8 cellular contexts compared by ENCODE assay signal in the genomic region with DNA sequence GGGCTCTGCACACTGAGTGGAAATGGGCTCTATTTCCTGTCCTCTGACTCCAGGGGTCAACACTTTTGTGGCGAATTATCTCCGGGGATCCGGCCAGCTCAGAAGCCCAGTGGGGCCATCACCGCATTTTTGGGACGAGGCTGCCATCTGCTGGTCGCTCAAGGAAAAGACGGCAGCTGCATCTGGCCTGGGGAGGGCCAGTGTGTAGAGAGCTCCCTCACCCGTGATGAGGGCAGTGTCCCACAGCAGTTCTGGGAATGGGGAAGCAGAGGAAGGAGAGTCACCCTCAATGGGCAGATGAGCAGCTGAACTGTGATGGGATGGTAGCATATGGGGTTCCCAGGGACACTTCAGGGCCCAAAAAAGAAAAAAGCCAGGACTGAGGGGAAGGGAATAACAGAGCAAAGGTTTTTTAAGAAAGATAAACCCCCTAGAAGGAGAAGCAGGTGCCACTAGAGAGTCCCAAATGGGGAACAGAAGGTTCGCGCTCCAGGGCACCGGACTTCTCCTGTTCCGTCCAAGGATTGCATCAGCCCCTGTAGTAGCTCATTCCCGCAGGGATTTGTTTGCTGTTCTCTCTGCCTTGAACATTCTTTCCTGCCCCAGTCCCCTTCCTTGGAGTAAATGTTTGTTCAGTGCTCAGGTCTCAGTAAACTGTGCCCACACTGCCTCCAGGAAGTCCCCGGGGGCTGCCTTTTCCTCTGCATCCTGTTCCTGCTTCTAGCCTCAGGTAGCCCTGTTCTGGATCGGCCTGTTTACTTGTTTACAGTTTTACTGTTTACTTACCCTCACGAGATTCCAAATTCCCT. TPM values are rescaled to one million over a fixed set of nuclear protein-coding genes. Genes with fewer than 3 reads are reported as not detected.
DNase-seq lines count a peak whose midpoint lies in the region; ATAC-seq and TF ChIP-seq lines count a peak whose summit lies in the region.

No MANE protein-coding gene starts in this region.

- no peak overlapping the region for H3K27ac Mint-ChIP-seq in activated CD4-positive, alpha-beta T cell treated with anti-CD3 and anti-CD28 coated beads, Interleukin-2, amount 10 ng/mL, durations not matched to agents 7 days and 5 days
- H3K27ac Mint-ChIP-seq in dendritic cell treated with granulocyte-macrophage colony-stimulating factor and Interleukin-4, amounts not matched to agents 40 ng/mL and 50 ng/mL, for 4 days: peak overlapping the region; percentile 62

- TF ChIP-seq CTCF in liver (IDR thresholded peaks at IDR 0.05; ENCODE audit: low read depth, low read length, missing input control): peak; percentile 90

- peak; percentile 90 for ATAC-seq in HG03066 (IDR thresholded peaks at IDR 0.05; ENCODE audit: low read depth, unreplicated experiment)

- peak overlapping the region; percentile 45 to 80 for H3K27ac ChIP-seq in liver (ENCODE audit: low read depth in 1 of 2, low read length in 2 of 2)

- H3K9me3 ChIP-seq in liver (ENCODE audit: control insufficient read depth in 4 of 4, low read length in 3 of 4): no peaks in the 10 kb centered on the region

- H3K9ac ChIP-seq in liver (ENCODE audit: low read depth in 1 of 2, low read length in 2 of 2): no peak overlapping the region

- peaks cover 4% of the 10 kb centered on the region for H3K27me3 Mint-ChIP-seq in activated CD4-positive, alpha-beta T cell treated with anti-CD3 and anti-CD28 coated beads, Interleukin-2, amount 10 ng/mL, durations not matched to agents 7 days and 5 days
- H3K27me3 Mint-ChIP-seq in dendritic cell treated with granulocyte-macrophage colony-stimulating factor and Interleukin-4, amounts not matched to agents 40 ng/mL and 50 ng/mL, for 4 days: peaks cover 5% of the 10 kb centered on the region

- no peaks in the 10 kb centered on the region for H3K9me3 Mint-ChIP-seq in activated CD4-positive, alpha-beta T cell treated with anti-CD3 and anti-CD28 coated beads, Interleukin-2, amount 10 ng/mL, durations not matched to agents 7 days and 5 days
- no peaks in the 10 kb centered on the region for H3K9me3 Mint-ChIP-seq in dendritic cell treated with granulocyte-macrophage colony-stimulating factor and Interleukin-4, amounts not matched to agents 40 ng/mL and 50 ng/mL, for 4 days

- no peak overlapping the region for H3K4me3 ChIP-seq in liver (ENCODE audit: low read depth in 1 of 3, low read length in 3 of 3)

- peaks cover 3 to 18% (median 14%) of the 10 kb centered on the region in 4 donors for H3K4me1 ChIP-seq in liver (ENCODE audit: control insufficient read depth in 4 of 4, insufficient read depth in 4 of 4, low read length in 3 of 4)

- peaks cover 14% of the 10 kb centered on the region for H3K4me1 Mint-ChIP-seq in activated CD4-positive, alpha-beta T cell treated with anti-CD3 and anti-CD28 coated beads, Interleukin-2, amount 10 ng/mL, durations not matched to agents 7 days and 5 days
- peaks cover 27% of the 10 kb centered on the region for H3K4me1 Mint-ChIP-seq in dendritic cell treated with granulocyte-macrophage colony-stimulating factor and Interleukin-4, amounts not matched to agents 40 ng/mL and 50 ng/mL, for 4 days (ENCODE audit: low read depth)

- POLR2A ChIA-PET in activated CD4-positive, alpha-beta T cell treated with anti-CD3 and anti-CD28 coated beads, Interleukin-2, amount 10 ng/mL, durations not matched to agents 7 days and 5 days (lab: Charles Lee): interaction anchor here (0.7 kb wide), 1 partner anchor 1020 kb away, joined by 3 read pairs; no protein-coding TSS in a partner anchor

- 10% methylated on average over 16 of the region's 16 CpGs for WGBS in liver

- no peaks in the 10 kb centered on the region for H3K36me3 ChIP-seq in liver (ENCODE audit: control insufficient read depth in 4 of 4, insufficient read depth in 3 of 4, low read depth in 1 of 4, low read length in 3 of 4)

- intact Hi-C loops in dendritic cell treated with granulocyte-macrophage colony-stimulating factor and Interleukin-4, amounts not matched to agents 40 ng/mL and 50 ng/mL, for 4 days (cut with micrococcal nuclease): loop anchor here (1.0 kb wide), 1 partner anchor 1217 kb away; no protein-coding TSS in a partner anchor

- H3K4me3 Mint-ChIP-seq in activated CD4-positive, alpha-beta T cell treated with anti-CD3 and anti-CD28 coated beads, Interleukin-2, amount 10 ng/mL, durations not matched to agents 7 days and 5 days: no peak overlapping the region
- peak overlapping the region; percentile 2 for H3K4me3 Mint-ChIP-seq in dendritic cell treated with granulocyte-macrophage colony-stimulating factor and Interleukin-4, amounts not matched to agents 40 ng/mL and 50 ng/mL, for 4 days

- DNase-seq in SIG-M5 treated with dmso at 0.1 percent for 504 hours (lab: John Stamatoyannopoulos, UW; ENCODE audit: unreplicated experiment): peak; percentile 38
- DNase-seq in SIG-M5 (lab: John Stamatoyannopoulos, UW): no peak
- DNase-seq in NCI-H524 (lab: John Stamatoyannopoulos, UW): peak; percentile 61 to 80
- DNase-seq in activated CD4-positive, alpha-beta T cell treated with anti-CD3 and anti-CD28 coated beads, Interleukin-2, amount 10 ng/mL, durations not matched to agents 7 days and 5 days: peak; percentile 62
- peak; percentile 51 to 60 for DNase-seq in stimulated activated CD4-positive, alpha-beta T cell treated with anti-CD3 and anti-CD28 coated beads, Interleukin-4, amount 100 ng/mL, for 48 hours (ENCODE audit: low read depth in 2 of 2)

- no peaks in the 10 kb centered on the region for H3K36me3 Mint-ChIP-seq in activated CD4-positive, alpha-beta T cell treated with anti-CD3 and anti-CD28 coated beads, Interleukin-2, amount 10 ng/mL, durations not matched to agents 7 days and 5 days (ENCODE audit: low read depth)
- H3K36me3 Mint-ChIP-seq in dendritic cell treated with granulocyte-macrophage colony-stimulating factor and Interleukin-4, amounts not matched to agents 40 ng/mL and 50 ng/mL, for 4 days (ENCODE audit: low read depth): no peaks in the 10 kb centered on the region

- CTCF ChIA-PET in activated CD4-positive, alpha-beta T cell treated with anti-CD3 and anti-CD28 coated beads, Interleukin-2, amount 10 ng/mL, durations not matched to agents 7 days and 5 days (lab: Charles Lee): interaction anchor here (0.7 to 5.2 kb wide), 15 partner anchors 10 to 1217 kb away, joined by 3 to 33 read pairs (median 3); partner anchors contain the start of genes DNAJA2 and NETO2

- peak; percentile 92 to 93 for TF ChIP-seq RAD21 in liver (IDR thresholded peaks at IDR 0.05)

- no peaks in the 10 kb centered on the region for H3K27me3 ChIP-seq in liver (ENCODE audit: control insufficient read depth in 4 of 4, insufficient read depth in 4 of 4, low read length in 3 of 4)

TF ChIP-seq in liver, 16 proteins besides CTCF, POLR2A, EP300 and RAD21 (continues in another document):
- TF ChIP-seq HNF4G (IDR thresholded peaks at IDR 0.05) (no peak), ATF3 (IDR thresholded peaks at IDR 0.05) (peak; percentile 89), RXRA (IDR thresholded peaks at IDR 0.05) (peak; percentile 52 to 80), FOXA1 (IDR thresholded peaks at IDR 0.05) (peak; percentile 49), NR2F2 (IDR thresholded peaks at IDR 0.05) (peak; percentile 44), EGR1 (IDR thresholded peaks at IDR 0.05; ENCODE audit: low read depth in 2 of 2) (no peak), YY1 (IDR thresholded peaks at IDR 0.05) (peak; percentile 50), JUND (IDR thresholded peaks at IDR 0.05) (peak; percentile 75 to 83)
- TF ChIP-seq, protein P1, sequence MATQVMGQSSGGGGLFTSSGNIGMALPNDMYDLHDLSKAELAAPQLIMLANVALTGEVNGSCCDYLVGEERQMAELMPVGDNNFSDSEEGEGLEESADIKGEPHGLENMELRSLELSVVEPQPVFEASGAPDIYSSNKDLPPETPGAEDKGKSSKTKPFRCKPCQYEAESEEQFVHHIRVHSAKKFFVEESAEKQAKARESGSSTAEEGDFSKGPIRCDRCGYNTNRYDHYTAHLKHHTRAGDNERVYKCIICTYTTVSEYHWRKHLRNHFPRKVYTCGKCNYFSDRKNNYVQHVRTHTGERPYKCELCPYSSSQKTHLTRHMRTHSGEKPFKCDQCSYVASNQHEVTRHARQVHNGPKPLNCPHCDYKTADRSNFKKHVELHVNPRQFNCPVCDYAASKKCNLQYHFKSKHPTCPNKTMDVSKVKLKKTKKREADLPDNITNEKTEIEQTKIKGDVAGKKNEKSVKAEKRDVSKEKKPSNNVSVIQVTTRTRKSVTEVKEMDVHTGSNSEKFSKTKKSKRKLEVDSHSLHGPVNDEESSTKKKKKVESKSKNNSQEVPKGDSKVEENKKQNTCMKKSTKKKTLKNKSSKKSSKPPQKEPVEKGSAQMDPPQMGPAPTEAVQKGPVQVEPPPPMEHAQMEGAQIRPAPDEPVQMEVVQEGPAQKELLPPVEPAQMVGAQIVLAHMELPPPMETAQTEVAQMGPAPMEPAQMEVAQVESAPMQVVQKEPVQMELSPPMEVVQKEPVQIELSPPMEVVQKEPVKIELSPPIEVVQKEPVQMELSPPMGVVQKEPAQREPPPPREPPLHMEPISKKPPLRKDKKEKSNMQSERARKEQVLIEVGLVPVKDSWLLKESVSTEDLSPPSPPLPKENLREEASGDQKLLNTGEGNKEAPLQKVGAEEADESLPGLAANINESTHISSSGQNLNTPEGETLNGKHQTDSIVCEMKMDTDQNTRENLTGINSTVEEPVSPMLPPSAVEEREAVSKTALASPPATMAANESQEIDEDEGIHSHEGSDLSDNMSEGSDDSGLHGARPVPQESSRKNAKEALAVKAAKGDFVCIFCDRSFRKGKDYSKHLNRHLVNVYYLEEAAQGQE (IDR thresholded peaks at IDR 0.05): no peak
- TF ChIP-seq, protein P2, sequence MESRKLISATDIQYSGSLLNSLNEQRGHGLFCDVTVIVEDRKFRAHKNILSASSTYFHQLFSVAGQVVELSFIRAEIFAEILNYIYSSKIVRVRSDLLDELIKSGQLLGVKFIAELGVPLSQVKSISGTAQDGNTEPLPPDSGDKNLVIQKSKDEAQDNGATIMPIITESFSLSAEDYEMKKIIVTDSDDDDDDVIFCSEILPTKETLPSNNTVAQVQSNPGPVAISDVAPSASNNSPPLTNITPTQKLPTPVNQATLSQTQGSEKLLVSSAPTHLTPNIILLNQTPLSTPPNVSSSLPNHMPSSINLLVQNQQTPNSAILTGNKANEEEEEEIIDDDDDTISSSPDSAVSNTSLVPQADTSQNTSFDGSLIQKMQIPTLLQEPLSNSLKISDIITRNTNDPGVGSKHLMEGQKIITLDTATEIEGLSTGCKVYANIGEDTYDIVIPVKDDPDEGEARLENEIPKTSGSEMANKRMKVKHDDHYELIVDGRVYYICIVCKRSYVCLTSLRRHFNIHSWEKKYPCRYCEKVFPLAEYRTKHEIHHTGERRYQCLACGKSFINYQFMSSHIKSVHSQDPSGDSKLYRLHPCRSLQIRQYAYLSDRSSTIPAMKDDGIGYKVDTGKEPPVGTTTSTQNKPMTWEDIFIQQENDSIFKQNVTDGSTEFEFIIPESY (IDR thresholded peaks at IDR 0.05): peak; percentile 68

RNA-seq across cellular contexts. Expression of gene ABCC12, which starts 9.3 kb away (rescaled TPM):
- not detected for total RNA-seq in activated CD4-positive, alpha-beta T cell treated with anti-CD3 and anti-CD28 coated beads, Interleukin-2, amount 10 ng/mL, durations not matched to agents 7 days and 5 days
- total RNA-seq in liver: under 1 TPM in 1 of 2 donors, not detected in 1; 0.25 TPM
- polyA plus RNA-seq in liver: not detected
